Comparison of ENCODE assay signal across 11 cellular contexts in genomic region chr7:22675917-22676343, GRCh38. TPM values are rescaled to one million over a fixed set of nuclear protein-coding genes. Genes with fewer than 3 reads are reported as not detected.
DNase-seq lines count a peak whose midpoint lies in the region; ATAC-seq, FAIRE-seq and TF ChIP-seq lines count a peak whose summit lies in the region.
"Had no signal": no experiment of that assay in that cellular context is flagged by ENCODE, and none has a peak within 500 bp of the region (broad histone marks: within the 10 kb centered on the region; RNA-seq: fewer than 3 reads in every experiment).

No MANE protein-coding gene starts in this region.

- no peak for TF ChIP-seq POLR2A in GM18505 (IDR thresholded peaks at IDR 0.05; ENCODE audit: borderline replicate concordance, extremely low read depth, insufficient read depth, insufficient read length)

- H3K4me1 ChIP-seq in astrocyte (ENCODE audit: insufficient read depth, low read length), result peaks cover 19% of the 10 kb centered on the region
- H3K4me1 ChIP-seq in osteoblast (ENCODE audit: insufficient read depth, low read length), result peaks cover 25% of the 10 kb centered on the region

- H3K4me1 Mint-ChIP-seq in astrocyte (ENCODE audit: low read depth, unreplicated experiment), result peaks cover 7% of the 10 kb centered on the region

- H4K20me1 ChIP-seq in astrocyte (ENCODE audit: insufficient read depth, low read length) (no peaks in the 10 kb centered on the region), osteoblast (ENCODE audit: insufficient read depth, low read length) (no peaks in the 10 kb centered on the region)

- H3K4me3 Mint-ChIP-seq in astrocyte (ENCODE audit: unreplicated experiment), result no peak overlapping the region
- H3K4me3 Mint-ChIP-seq: mesothelial cell of epicardium had no signal

- peaks cover 3% of the 10 kb centered on the region for H3K27me3 Mint-ChIP-seq in astrocyte (ENCODE audit: low read depth, unreplicated experiment)

- no peaks in the 10 kb centered on the region for H3K27me3 ChIP-seq in astrocyte (ENCODE audit: insufficient read depth, low read length)
- no peaks in the 10 kb centered on the region for H3K27me3 ChIP-seq in osteoblast (ENCODE audit: insufficient read depth, low read length)
- H3K27me3 ChIP-seq: esophagus muscularis mucosa had no signal

- no peaks in the 10 kb centered on the region for H3K36me3 Mint-ChIP-seq in astrocyte (ENCODE audit: low read depth, unreplicated experiment)

- ATAC-seq in GM21423 (IDR thresholded peaks at IDR 0.05; ENCODE audit: unreplicated experiment) (no peak), GM18505 (IDR thresholded peaks at IDR 0.05; ENCODE audit: unreplicated experiment) (no peak)

- peak; percentile 65 for DNase-seq in ELR (ENCODE audit: low read depth)
- DNase-seq in RPMI7951 (ENCODE audit: low read depth), result peak; percentile 78
- DNase-seq in astrocyte (ENCODE audit: low read depth), result peak; percentile 91
- no peak for DNase-seq in osteoblast (ENCODE audit: insufficient read length, low spot score, missing footprints)
- no peak for DNase-seq in AG08396 (ENCODE audit: low spot score)
- no peak for DNase-seq in substantia nigra (lab: John Stamatoyannopoulos, UW)
- DNase-seq: GOT3 had no signal

- peak; percentile 45 for FAIRE-seq in astrocyte (lab: Jason Lieb, UNC)

- H3K4me2 ChIP-seq in astrocyte (ENCODE audit: low read length), result peak overlapping the region; percentile 14
- no peak overlapping the region for H3K4me2 ChIP-seq in osteoblast (ENCODE audit: insufficient read depth, low read length)

- H3K4me3 ChIP-seq in astrocyte (ENCODE audit: insufficient read depth, low read depth, low read length), result no peak overlapping the region
- H3K4me3 ChIP-seq in osteoblast (ENCODE audit: insufficient read depth, low read length), result no peak overlapping the region
- H3K4me3 ChIP-seq: esophagus muscularis mucosa had no signal

- H3K36me3 ChIP-seq in astrocyte (ENCODE audit: insufficient read depth, low read length), result no peaks in the 10 kb centered on the region
- H3K36me3 ChIP-seq in osteoblast (ENCODE audit: insufficient read depth, low read length), result no peaks in the 10 kb centered on the region
- H3K36me3 ChIP-seq: esophagus muscularis mucosa had no signal

- no peak overlapping the region for H3K9ac ChIP-seq in astrocyte (ENCODE audit: low read length)

- TF ChIP-seq CTCF in astrocyte (IDR thresholded peaks at IDR 0.05; ENCODE audit: insufficient read depth, low read depth, low read length) (no peak), osteoblast (IDR thresholded peaks at IDR 0.05; ENCODE audit: extremely low read depth, low read depth, low read length) (no peak)

- H3K9me3 Mint-ChIP-seq in astrocyte (ENCODE audit: unreplicated experiment), result peaks cover 2% of the 10 kb centered on the region

- H3K27ac ChIP-seq in astrocyte (ENCODE audit: low read depth, low read length) (no peak overlapping the region), osteoblast (ENCODE audit: low read depth, low read length) (no peak overlapping the region), substantia nigra (ENCODE audit: low read depth, low read length, poor library complexity, severe bottlenecking) (no peak overlapping the region)
- H3K27ac ChIP-seq: esophagus muscularis mucosa had no signal

- no peak overlapping the region for H3K27ac Mint-ChIP-seq in astrocyte (ENCODE audit: unreplicated experiment)
- H3K27ac Mint-ChIP-seq: mesothelial cell of epicardium had no signal

- no peaks in the 10 kb centered on the region for H3K79me2 ChIP-seq in astrocyte (ENCODE audit: insufficient read depth, low read length)
- H3K79me2 ChIP-seq in osteoblast (ENCODE audit: insufficient read depth, low read length), result no peaks in the 10 kb centered on the region

- H3K9me3 ChIP-seq in astrocyte (ENCODE audit: insufficient read depth, low read depth, low read length) (no peaks in the 10 kb centered on the region), osteoblast (ENCODE audit: low read depth, low read length) (no peaks in the 10 kb centered on the region)
- H3K9me3 ChIP-seq: esophagus muscularis mucosa had no signal

- peak overlapping the region; percentile 37 for H2AFZ ChIP-seq in astrocyte (ENCODE audit: low read depth, low read length)
- H2AFZ ChIP-seq in osteoblast (ENCODE audit: low read length), result peak overlapping the region; percentile 51

RNA-seq across cellular contexts. Expression of gene IL6, which starts 51.1 kb away (rescaled TPM):
- 11.4 and 14.3 TPM in 2 replicates for total RNA-seq in RPMI7951 (2014; rRNA removed; shearing (Covaris generic))
- total RNA-seq in astrocyte (2.5 and 2.7 TPM in 2 replicates), osteoblast (37.4 and 52.8 TPM in 2 replicates)

Comparison
In these comparisons a context has a peak if more than half of its experiments do, and no peak if none do; other contexts are left out.
1. DNase-seq: peak in ELR (single experiment), RPMI7951 (single experiment) and astrocyte (single experiment); none in osteoblast (single experiment), AG08396 (single experiment) and substantia nigra (0 of 49).